15 cellular contexts compared by ENCODE assay signal in the genomic region with DNA sequence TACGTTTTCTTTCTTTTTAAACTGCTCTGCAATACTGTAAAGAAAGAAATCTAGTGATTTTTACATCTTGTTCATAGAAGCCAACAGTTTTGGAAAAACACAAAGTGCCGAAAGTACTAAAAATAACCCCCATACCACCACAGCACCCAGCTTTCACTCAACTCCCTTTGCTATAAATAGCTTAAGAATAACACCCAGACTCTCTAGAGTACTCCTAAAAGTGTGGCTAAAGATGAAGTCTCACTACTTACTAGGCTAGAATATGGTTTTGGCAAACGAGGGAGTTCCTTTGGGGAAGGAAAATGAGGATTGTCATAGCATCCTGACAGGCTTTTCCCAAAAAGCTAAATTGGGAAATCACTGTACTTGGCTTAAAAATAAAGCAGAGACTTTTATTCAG.
"Had no signal": no experiment of that assay in that cellular context is flagged by ENCODE, and none has a peak within 500 bp of the region (broad histone marks: within the 10 kb centered on the region; RNA-seq: fewer than 3 reads in every experiment).

No MANE protein-coding gene starts in this region.

- H3K27ac ChIP-seq: esophagus squamous epithelium, pancreas, WERI-Rb-1 had no signal

- H3K9me3 Mint-ChIP-seq: activated CD4-positive, alpha-beta memory T cell treated with anti-CD3 and anti-CD28 coated beads, Interleukin-2, amount 10 ng/mL, durations not matched to agents 7 days and 5 days; activated T-cell treated with anti-CD3 and anti-CD28 coated beads, Interleukin-2, amount 50 U/mL, for 24 hours; naive B cell; stimulated activated memory B cell treated with anti-CD40 and anti-IgM and Interleukin-4, amounts not matched to agents 10 μg/mL and 1 μg/mL and 100 μg/mL, for 72 hours had no signal

- H3K27me3 ChIP-seq: esophagus squamous epithelium, pancreas had no signal

- H3K4me3 Mint-ChIP-seq: activated CD4-positive, alpha-beta memory T cell treated with anti-CD3 and anti-CD28 coated beads, Interleukin-2, amount 10 ng/mL, durations not matched to agents 7 days and 5 days; activated T-cell treated with anti-CD3 and anti-CD28 coated beads, Interleukin-2, amount 50 U/mL, for 24 hours; naive B cell; stimulated activated memory B cell treated with anti-CD40 and anti-IgM and Interleukin-4, amounts not matched to agents 10 μg/mL and 1 μg/mL and 100 μg/mL, for 72 hours; T-helper 17 cell had no signal

- H3K9me3 ChIP-seq: esophagus squamous epithelium, pancreas had no signal

- H3K36me3 ChIP-seq: esophagus squamous epithelium, pancreas, WERI-Rb-1 had no signal

- DNase-seq: activated CD4-positive, alpha-beta memory T cell treated with anti-CD3 and anti-CD28 coated beads, Interleukin-2, amount 10 ng/mL, durations not matched to agents 7 days and 5 days; activated effector memory CD4-positive, alpha-beta T cell treated with Interleukin-2 at 50 U/mL for 16 hours; activated naive CD4-positive, alpha-beta T cell treated with anti-CD3 and anti-CD28 coated beads, Interleukin-2, amount 50 U/mL, for 16 hours; activated T-cell treated with anti-CD3 and anti-CD28 coated beads, Interleukin-2, amount 50 U/mL, for 24 hours; effector CD4-positive, alpha-beta T cell; esophagus squamous epithelium; midbrain; naive B cell; pancreas; stimulated activated CD4-positive, alpha-beta T cell treated with anti-CD3 and anti-CD28 coated beads, Interleukin-2, amount 100 ng/mL, for 48 hours; T-helper 17 cell; trophoblast cell; WERI-Rb-1 had no signal

- H3K27ac Mint-ChIP-seq: activated CD4-positive, alpha-beta memory T cell treated with anti-CD3 and anti-CD28 coated beads, Interleukin-2, amount 10 ng/mL, durations not matched to agents 7 days and 5 days; activated T-cell treated with anti-CD3 and anti-CD28 coated beads, Interleukin-2, amount 50 U/mL, for 24 hours; stimulated activated memory B cell treated with anti-CD40 and anti-IgM and Interleukin-4, amounts not matched to agents 10 μg/mL and 1 μg/mL and 100 μg/mL, for 72 hours; T-helper 17 cell had no signal

- H3K36me3 Mint-ChIP-seq: naive B cell; stimulated activated memory B cell treated with anti-CD40 and anti-IgM and Interleukin-4, amounts not matched to agents 10 μg/mL and 1 μg/mL and 100 μg/mL, for 72 hours had no signal

- H3K27me3 Mint-ChIP-seq: activated CD4-positive, alpha-beta memory T cell treated with anti-CD3 and anti-CD28 coated beads, Interleukin-2, amount 10 ng/mL, durations not matched to agents 7 days and 5 days; activated T-cell treated with anti-CD3 and anti-CD28 coated beads, Interleukin-2, amount 50 U/mL, for 24 hours; naive B cell; stimulated activated memory B cell treated with anti-CD40 and anti-IgM and Interleukin-4, amounts not matched to agents 10 μg/mL and 1 μg/mL and 100 μg/mL, for 72 hours; T-helper 17 cell had no signal

- ATAC-seq: pancreas; stimulated activated memory B cell treated with anti-CD40 and anti-IgM and Interleukin-4, amounts not matched to agents 10 μg/mL and 1 μg/mL and 100 μg/mL, for 72 hours; T-helper 17 cell had no signal

- H3K4me1 ChIP-seq: pancreas had no signal

- H3K4me3 ChIP-seq: esophagus squamous epithelium, lung, pancreas had no signal
